1 cellular context compared by ENCODE assay signal in the genomic region with DNA sequence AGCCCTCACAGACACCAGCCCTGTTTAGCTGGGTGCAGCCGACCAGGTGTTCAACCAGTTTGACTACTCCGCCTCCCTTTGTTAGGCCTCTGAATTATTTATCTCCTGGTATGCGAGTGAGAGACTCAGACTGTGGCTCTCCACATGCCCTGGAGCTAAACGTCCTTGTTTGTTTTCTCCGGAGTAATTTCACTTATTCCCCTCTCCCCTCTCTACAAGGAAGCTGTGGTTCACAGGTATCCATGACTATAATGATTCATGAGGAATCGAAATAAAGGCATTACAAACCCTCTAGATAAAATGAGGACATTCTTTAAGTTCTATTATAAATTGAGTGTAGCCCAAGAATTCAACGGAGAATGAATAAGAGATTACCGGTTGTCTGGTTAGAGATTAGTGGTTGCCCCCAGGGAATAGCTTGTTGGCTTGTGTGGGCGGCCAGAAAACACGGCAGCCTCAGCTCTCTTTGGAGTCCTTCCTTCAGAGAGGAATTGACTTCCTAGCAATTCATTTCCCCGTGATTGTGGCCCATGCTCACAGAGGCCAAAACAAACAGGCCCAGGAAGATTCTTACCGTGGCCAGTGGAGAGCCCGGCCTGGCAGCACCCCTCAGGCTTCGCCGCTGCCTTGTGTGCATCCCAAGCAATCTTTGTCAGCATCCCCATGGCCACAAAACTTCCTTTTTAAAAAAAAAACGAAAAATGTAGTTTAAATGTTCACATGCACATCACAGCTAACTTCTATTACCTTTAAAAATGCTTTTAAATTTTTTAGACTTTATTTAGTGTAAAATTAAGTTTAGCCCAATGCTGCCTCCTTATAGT.
TF ChIP-seq lines count a peak whose summit lies in the region.

No MANE protein-coding gene starts in this region.

TF ChIP-seq in H1, 55 proteins besides CTCF, POLR2A, EP300 and RAD21 (continued from another document):
- TF ChIP-seq SIN3A (conservative IDR thresholded peaks at IDR 0.05 in 1 of 2, IDR thresholded peaks at IDR 0.05 in 1 of 2; ENCODE audit: low read depth in 1 of 2, low read length in 2 of 2): no peak
- TF ChIP-seq TAF1 (IDR thresholded peaks at IDR 0.05; ENCODE audit: low read depth, low read length): no peak
- TF ChIP-seq NANOG (IDR thresholded peaks at IDR 0.05; ENCODE audit: insufficient read depth, low read depth, low read length, poor library complexity, severe bottlenecking): no peak
- TF ChIP-seq BACH1 (IDR thresholded peaks at IDR 0.05; ENCODE audit: low read length): no peak
- no peak for TF ChIP-seq CTBP2 (IDR thresholded peaks at IDR 0.05; ENCODE audit: borderline replicate concordance, insufficient read depth, insufficient read length, low read length)
- no peak for TF ChIP-seq JUN (IDR thresholded peaks at IDR 0.05; ENCODE audit: low read depth, low read length)
- TF ChIP-seq CHD1 (IDR thresholded peaks at IDR 0.05; ENCODE audit: low read depth, low read length): no peak
- TF ChIP-seq, protein P1, sequence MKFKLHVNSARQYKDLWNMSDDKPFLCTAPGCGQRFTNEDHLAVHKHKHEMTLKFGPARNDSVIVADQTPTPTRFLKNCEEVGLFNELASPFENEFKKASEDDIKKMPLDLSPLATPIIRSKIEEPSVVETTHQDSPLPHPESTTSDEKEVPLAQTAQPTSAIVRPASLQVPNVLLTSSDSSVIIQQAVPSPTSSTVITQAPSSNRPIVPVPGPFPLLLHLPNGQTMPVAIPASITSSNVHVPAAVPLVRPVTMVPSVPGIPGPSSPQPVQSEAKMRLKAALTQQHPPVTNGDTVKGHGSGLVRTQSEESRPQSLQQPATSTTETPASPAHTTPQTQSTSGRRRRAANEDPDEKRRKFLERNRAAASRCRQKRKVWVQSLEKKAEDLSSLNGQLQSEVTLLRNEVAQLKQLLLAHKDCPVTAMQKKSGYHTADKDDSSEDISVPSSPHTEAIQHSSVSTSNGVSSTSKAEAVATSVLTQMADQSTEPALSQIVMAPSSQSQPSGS (IDR thresholded peaks at IDR 0.05; ENCODE audit: low read length): no peak
- TF ChIP-seq HDAC6 (IDR thresholded peaks at IDR 0.05; ENCODE audit: low read depth, low read length): no peak
- no peak for TF ChIP-seq CEBPB (IDR thresholded peaks at IDR 0.05; ENCODE audit: low read depth, low read length)
- no peak for TF ChIP-seq RFX5 (IDR thresholded peaks at IDR 0.05; ENCODE audit: borderline replicate concordance, low read depth, low read length)
- no peak for TF ChIP-seq EZH2 (IDR thresholded peaks at IDR 0.05; ENCODE audit: low read depth, low read length, severe bottlenecking)
- TF ChIP-seq SP1 (IDR thresholded peaks at IDR 0.05; ENCODE audit: low read depth, low read length): peak; percentile 82
- TF ChIP-seq MAFK (IDR thresholded peaks at IDR 0.05; ENCODE audit: low read depth, low read length): no peak
- TF ChIP-seq CREB1 (IDR thresholded peaks at IDR 0.05): no peak
- TF ChIP-seq EGR1 (IDR thresholded peaks at IDR 0.05; ENCODE audit: borderline replicate concordance, low read depth, low read length): peak; percentile 26; the same call in 1 of the 2 replicates
- TF ChIP-seq RNF2 (IDR thresholded peaks at IDR 0.05; ENCODE audit: borderline replicate concordance, low read depth, low read length, missing control alignments, poor library complexity, severe bottlenecking): no peak
- TF ChIP-seq TCF12 (IDR thresholded peaks at IDR 0.05; ENCODE audit: low read depth, low read length): peak; percentile 93
- TF ChIP-seq RBBP5 (IDR thresholded peaks at IDR 0.05; ENCODE audit: borderline replicate concordance, low read depth, low read length): 0 out of 2 replicates have a peak, but pooled peaks have one; percentile 41
- TF ChIP-seq KDM1A (IDR thresholded peaks at IDR 0.05; ENCODE audit: borderline replicate concordance, low read length): no peak
- TF ChIP-seq, protein P2, sequence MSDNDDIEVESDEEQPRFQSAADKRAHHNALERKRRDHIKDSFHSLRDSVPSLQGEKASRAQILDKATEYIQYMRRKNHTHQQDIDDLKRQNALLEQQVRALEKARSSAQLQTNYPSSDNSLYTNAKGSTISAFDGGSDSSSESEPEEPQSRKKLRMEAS (IDR thresholded peaks at IDR 0.05): no peak
